ENCODE assay signal across 8 cellular contexts in the genomic region with DNA sequence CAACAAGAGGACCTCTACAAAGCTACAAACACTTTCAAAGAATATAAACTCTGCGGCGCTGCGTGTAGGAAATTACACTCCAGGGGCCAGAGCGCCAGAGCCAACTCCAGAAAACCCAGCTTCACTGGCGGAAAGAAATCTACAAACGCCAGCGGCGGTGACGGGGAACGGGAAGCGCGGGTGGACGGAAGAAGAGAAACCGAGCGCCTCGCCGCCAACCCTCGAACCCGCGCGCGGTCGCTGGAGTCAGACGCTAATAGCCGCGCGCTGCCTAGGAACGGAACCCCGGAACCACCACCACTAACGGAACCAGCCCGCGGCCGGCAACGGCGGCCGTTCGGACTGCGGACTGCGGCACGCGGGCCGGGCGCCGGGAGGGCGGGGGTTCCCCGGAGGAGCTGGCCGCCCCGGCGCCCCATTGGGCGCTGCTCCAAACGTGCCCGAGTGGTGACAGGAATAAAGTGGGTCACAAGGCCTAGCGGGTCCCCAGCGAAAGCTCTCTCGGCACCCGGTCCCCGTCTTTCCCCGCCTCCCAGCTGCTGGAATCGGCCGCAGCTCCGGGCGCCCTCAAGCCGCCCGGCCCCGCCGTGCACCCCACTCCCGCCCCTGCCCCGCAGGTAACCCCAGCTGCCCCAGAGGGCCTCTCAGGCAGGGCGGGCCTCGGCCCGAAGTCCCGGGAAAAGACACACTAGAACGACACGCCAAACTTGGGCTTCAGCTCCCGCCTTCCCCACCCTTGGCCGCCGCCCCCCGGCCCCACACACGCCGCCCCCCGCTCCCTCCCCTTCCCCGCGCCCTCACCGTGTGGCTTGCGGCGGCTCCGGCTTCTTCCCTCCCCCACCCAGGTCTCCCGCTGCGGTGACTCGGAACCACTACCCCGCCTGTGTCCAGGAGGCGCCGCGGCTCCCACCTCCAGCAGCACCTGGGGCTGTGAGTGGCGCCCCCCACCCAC. TPM values are rescaled to one million over a fixed set of nuclear protein-coding genes. Genes with fewer than 3 reads are reported as not detected.
DNase-seq lines count a peak whose midpoint lies in the region; ATAC-seq and TF ChIP-seq lines count a peak whose summit lies in the region.

No MANE protein-coding gene starts in this region.

- DNase-seq in AG04449 (ENCODE audit: low read depth, low spot score) (no peak), NCI-H226 (peak; percentile 70), cerebellum (ENCODE audit: low spot score) (peak; percentile 83), kidney glomerular epithelial cell (lab: John Stamatoyannopoulos, UW) (peak; percentile 43)
- DNase-seq in activated CD4-positive, CD25-positive, alpha-beta regulatory T cell treated with anti-CD3 and anti-CD28 coated beads, Interleukin-2, amount 50 U/mL, for 72 hours: peak; percentile 65
- DNase-seq in stimulated activated CD4-positive, alpha-beta T cell treated with anti-CD3 and anti-CD28 coated beads, Interleukin-15, amount 100 ng/mL, for 48 hours (ENCODE audit: low read depth in 2 of 2): peak; percentile 29 to 44

- CTCF ChIA-PET in AG04449 (lab: Yijun Ruan, JAX): interaction anchor here (0.6 to 2.3 kb wide), 12 partner anchors 10 to 201 kb away, joined by 3 to 11 read pairs (median 4); no protein-coding TSS in a partner anchor

- ATAC-seq in GM18907 (IDR thresholded peaks at IDR 0.05; ENCODE audit: unreplicated experiment): peak; percentile 55
- peak; percentile 32 for ATAC-seq in HG03139 (IDR thresholded peaks at IDR 0.05; ENCODE audit: unreplicated experiment)

- POLR2A ChIA-PET in AG04449 (lab: Yijun Ruan, JAX): interaction anchor here (1.1 to 3.5 kb wide), 4 partner anchors 100 to 200 kb away, joined by 4 to 17 read pairs (median 9); a partner anchor contains a TSS

- H3K4me3 ChIP-seq in AG04449 (ENCODE audit: low read depth, low read length): peak overlapping the region; percentile 77

- no peak for TF ChIP-seq CTCF in AG04449 (IDR thresholded peaks at IDR 0.05; ENCODE audit: insufficient read depth, low read length, missing control alignments)

RNA-seq across cellular contexts. Expression of a gene that starts 0.8 kb away (rescaled TPM):
- total RNA-seq in cerebellum: 34.9 TPM

RNA-seq across cellular contexts. Expression of a gene that starts 46.1 kb away (rescaled TPM):
- not detected for total RNA-seq in cerebellum
